ENCODE assay signal across 16 cellular contexts in genomic region chr10:74994714-74995308, GRCh38.
A peak's percentile ranks its signal among the peaks of the same experiment; 100 is the strongest.
DNase-seq lines count a peak whose midpoint lies in the region; ATAC-seq lines count a peak whose summit lies in the region.
"Had no signal": no experiment of that assay in that cellular context is flagged by ENCODE, and none has a peak within 500 bp of the region (broad histone marks: within the 10 kb centered on the region; RNA-seq: fewer than 3 reads in every experiment).

No MANE protein-coding gene starts in this region.

- DNase-seq in DMS153 (lab: John Stamatoyannopoulos, UW) = peak; percentile 81
- peak; percentile 92 for DNase-seq in NCI-H748 treated with DMSO at 0.1 percent for 48 hours (lab: John Stamatoyannopoulos, UW)
- DNase-seq in EL = no peak
- DNase-seq in NCI-H2107 (lab: John Stamatoyannopoulos, UW) = no peak
- no peak for DNase-seq in C1 segment of cervical spinal cord (lab: John Stamatoyannopoulos, UW)
- DNase-seq in KG1 (lab: John Stamatoyannopoulos, UW) = no peak
- DNase-seq: activated CD4-positive, alpha-beta memory T cell treated with anti-CD3 and anti-CD28 coated beads for 36 hours; activated gamma-delta T cell treated with Interleukin-2 at 50 U/mL for 16 hours; effector memory CD8-positive, alpha-beta T cell; gastrocnemius medialis; GM23248; kidney; NCI-H524; stimulated activated CD4-positive, alpha-beta T cell treated with anti-CD3 and anti-CD28 coated beads, Interleukin-1b, Interleukin-23, amount 100 ng/mL, for 48 hours had no signal

- ATAC-seq in GM19043 (IDR thresholded peaks at IDR 0.05; ENCODE audit: low read depth, unreplicated experiment) (peak; percentile 81), HG03064 (IDR thresholded peaks at IDR 0.05; ENCODE audit: low read depth, unreplicated experiment) (peak; percentile 74)
- ATAC-seq: effector memory CD8-positive, alpha-beta T cell; gastrocnemius medialis had no signal

Comparison
In these comparisons a context has a peak if more than half of its experiments do, and no peak if none do; other contexts are left out.
1. DNase-seq: peak in DMS153 (single experiment) and NCI-H748 treated with DMSO at 0.1 percent for 48 hours (single experiment); none in EL (single experiment), NCI-H2107 (single experiment), C1 segment of cervical spinal cord (0 of 14) and KG1 (single experiment).